Comparison of ENCODE assay signal across 8 cellular contexts in the genomic region with DNA sequence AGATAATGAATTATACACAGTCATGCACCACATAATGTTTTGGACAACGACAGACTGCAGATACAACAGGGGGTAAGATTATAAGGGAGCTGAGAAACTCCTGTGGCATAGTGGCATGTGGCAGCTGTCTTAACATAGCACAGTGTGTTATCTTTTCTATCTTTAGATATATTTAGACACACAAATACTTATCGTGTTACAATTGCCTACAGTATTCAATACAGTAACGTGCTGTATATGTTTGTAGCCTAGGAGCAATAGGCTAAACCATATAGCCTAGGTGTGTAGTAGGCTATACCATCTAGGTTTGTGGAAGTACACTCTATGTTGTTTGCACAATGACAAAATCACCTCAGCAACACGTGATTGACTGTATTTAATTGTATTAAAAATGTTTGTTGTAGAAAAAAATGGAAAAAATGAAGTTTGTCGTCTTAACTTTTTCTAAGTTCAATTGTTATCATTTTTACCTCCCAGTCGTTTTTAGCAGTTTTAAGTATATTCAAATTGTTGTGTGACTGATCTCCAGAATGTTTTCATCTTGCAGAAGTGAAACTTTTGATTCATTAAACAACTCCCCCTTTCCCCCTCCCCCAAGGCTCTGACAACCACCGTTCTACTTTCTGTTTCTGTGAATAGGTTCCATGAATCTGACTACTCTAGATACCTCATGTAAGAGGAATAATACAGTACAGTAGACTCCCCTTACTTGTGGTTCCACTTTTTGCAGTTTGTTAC.
A peak's percentile ranks its signal among the peaks of the same experiment; 100 is the strongest.
DNase-seq lines count a peak whose midpoint lies in the region; ATAC-seq lines count a peak whose summit lies in the region.

No MANE protein-coding gene starts in this region.

- H3K9me3 Mint-ChIP-seq in CD4-positive, alpha-beta memory T cell: peaks cover 0 to 2% (median 0%) of the 10 kb centered on the region in 8 donors

- peak overlapping the region; percentile 83 to 95 (median 91) for H3K27ac Mint-ChIP-seq in CD4-positive, alpha-beta memory T cell

- H3K36me3 ChIP-seq in CD4-positive, alpha-beta memory T cell (ENCODE audit: insufficient read depth, low read length): no peaks in the 10 kb centered on the region

- H3K27me3 ChIP-seq in CD4-positive, alpha-beta memory T cell (ENCODE audit: insufficient read depth, low read length): no peaks in the 10 kb centered on the region

- DNase-seq in CD4-positive, alpha-beta memory T cell: peak; percentile 61 to 80 (median 73)
- DNase-seq in M059J (ENCODE audit: low read depth) (peak; percentile 40), activated T-helper 1 cell treated with Interleukin-2 at 50 U/mL for 16 hours (ENCODE audit: low read depth) (peak; percentile 8), NCI-H510A treated with DMSO at 0.1 percent for 48 hours (lab: John Stamatoyannopoulos, UW) (no peak), islet precursor cell (no peak), NCI-H345 treated with DMSO at 0.1 percent for 48 hours (lab: John Stamatoyannopoulos, UW; ENCODE audit: unreplicated experiment) (no peak)
- DNase-seq in stimulated activated CD8-positive, alpha-beta memory T cell treated with anti-CD3 and anti-CD28 coated beads, Interleukin-15, amount 100 ng/mL, for 48 hours (ENCODE audit: low read depth in 2 of 2): peak; percentile 45 to 53

- H3K27ac ChIP-seq in CD4-positive, alpha-beta memory T cell (ENCODE audit: low read depth, low read length): peak overlapping the region; percentile 71

- intact Hi-C loops in CD4-positive, alpha-beta memory T cell (cut with micrococcal nuclease): loop anchor here (1.0 to 5.0 kb wide), 5 partner anchors 21 to 520 kb away; no protein-coding TSS in a partner anchor

- H3K9me3 ChIP-seq in CD4-positive, alpha-beta memory T cell (ENCODE audit: control insufficient read depth in 1 of 2, low read length in 2 of 2): no peaks in the 10 kb centered on the region

- H3K36me3 Mint-ChIP-seq in CD4-positive, alpha-beta memory T cell: peaks cover 0 to 5% of the 10 kb centered on the region in 2 donors

- H3K4me3 ChIP-seq in CD4-positive, alpha-beta memory T cell (ENCODE audit: low read length in 2 of 2): peak overlapping the region in 1 of 2 donors; percentile 12

- peak; percentile 86 for ATAC-seq in GM21423 (IDR thresholded peaks at IDR 0.05; ENCODE audit: unreplicated experiment)

- CTCF ChIA-PET in CD4-positive, alpha-beta memory T cell (lab: Charles Lee; ENCODE audit: partially characterized antibody): no interaction called here

- POLR2A ChIA-PET in CD4-positive, alpha-beta memory T cell (lab: Charles Lee; ENCODE audit: partially characterized antibody): interaction anchor here (0.5 to 2.6 kb wide), 11 partner anchors 12 to 479 kb away, joined by 3 to 13 read pairs (median 3); no protein-coding TSS in a partner anchor

- peak overlapping the region; percentile 79 to 88 (median 84) for H3K4me3 Mint-ChIP-seq in CD4-positive, alpha-beta memory T cell

- peaks cover 39 to 58% (median 47%) of the 10 kb centered on the region in 4 donors for H3K4me1 Mint-ChIP-seq in CD4-positive, alpha-beta memory T cell

- peaks cover 58% of the 10 kb centered on the region for H3K4me1 ChIP-seq in CD4-positive, alpha-beta memory T cell (ENCODE audit: insufficient read depth, low read length)

- H3K27me3 Mint-ChIP-seq in CD4-positive, alpha-beta memory T cell: no peaks in the 10 kb centered on the region

Comparison
In these comparisons a context has a peak if more than half of its experiments do, and no peak if none do; other contexts are left out.
1. DNase-seq: peak in CD4-positive, alpha-beta memory T cell (5 of 5), M059J (single experiment), activated T-helper 1 cell treated with Interleukin-2 at 50 U/mL for 16 hours (single experiment) and stimulated activated CD8-positive, alpha-beta memory T cell treated with anti-CD3 and anti-CD28 coated beads, Interleukin-15, amount 100 ng/mL, for 48 hours (2 of 2); none in NCI-H510A treated with DMSO at 0.1 percent for 48 hours (single experiment), islet precursor cell (single experiment) and NCI-H345 treated with DMSO at 0.1 percent for 48 hours (single experiment).